In genomic region chr15:47778263-47778770, GRCh38 we compare ENCODE assay signal across 22 cellular contexts.
"Had no signal": no experiment of that assay in that cellular context is flagged by ENCODE, and none has a peak within 500 bp of the region (broad histone marks: within the 10 kb centered on the region; RNA-seq: fewer than 3 reads in every experiment).

No MANE protein-coding gene starts in this region.

- H3K36me3 ChIP-seq: brain microvascular endothelial cell, cardiac muscle cell had no signal

- H3K4me1 Mint-ChIP-seq: activated B cell treated with CpG ODN at 0.5 μM for 24 hours; activated CD4-positive, alpha-beta memory T cell treated with anti-CD3 and anti-CD28 coated beads, Interleukin-2, amount 10 ng/mL, durations not matched to agents 7 days and 5 days; activated T-helper 17 cell treated with anti-CD3 and anti-CD28 coated beads, Interleukin-2, amount 50 U/mL, for 72 hours; T-helper 17 cell had no signal

- H3K27me3 ChIP-seq: brain microvascular endothelial cell, cardiac muscle cell had no signal

- H3K4me3 ChIP-seq: cardiac muscle cell, PC-9 had no signal

- H3K27ac Mint-ChIP-seq: activated B cell treated with CpG ODN at 0.5 μM for 24 hours; activated CD4-positive, alpha-beta memory T cell treated with anti-CD3 and anti-CD28 coated beads, Interleukin-2, amount 10 ng/mL, durations not matched to agents 7 days and 5 days; activated naive CD4-positive, alpha-beta T cell treated with anti-CD3 and anti-CD28 coated beads for 36 hours; activated naive CD8-positive, alpha-beta T cell; activated T-helper 17 cell treated with anti-CD3 and anti-CD28 coated beads, Interleukin-2, amount 50 U/mL, for 72 hours; T-helper 17 cell had no signal

- H3K4me3 Mint-ChIP-seq: activated B cell treated with CpG ODN at 0.5 μM for 24 hours; activated CD4-positive, alpha-beta memory T cell treated with anti-CD3 and anti-CD28 coated beads, Interleukin-2, amount 10 ng/mL, durations not matched to agents 7 days and 5 days; activated naive CD4-positive, alpha-beta T cell treated with anti-CD3 and anti-CD28 coated beads for 36 hours; activated naive CD8-positive, alpha-beta T cell; activated T-helper 17 cell treated with anti-CD3 and anti-CD28 coated beads, Interleukin-2, amount 50 U/mL, for 72 hours; T-helper 17 cell had no signal

- H3K9me3 Mint-ChIP-seq: activated B cell treated with CpG ODN at 0.5 μM for 24 hours; activated CD4-positive, alpha-beta memory T cell treated with anti-CD3 and anti-CD28 coated beads, Interleukin-2, amount 10 ng/mL, durations not matched to agents 7 days and 5 days; activated naive CD4-positive, alpha-beta T cell treated with anti-CD3 and anti-CD28 coated beads for 36 hours; activated T-helper 17 cell treated with anti-CD3 and anti-CD28 coated beads, Interleukin-2, amount 50 U/mL, for 72 hours had no signal

- ATAC-seq: activated T-helper 17 cell treated with anti-CD3 and anti-CD28 coated beads, Interleukin-2, amount 50 U/mL, for 72 hours; T-helper 17 cell had no signal

- H3K27me3 Mint-ChIP-seq: activated B cell treated with CpG ODN at 0.5 μM for 24 hours; activated CD4-positive, alpha-beta memory T cell treated with anti-CD3 and anti-CD28 coated beads, Interleukin-2, amount 10 ng/mL, durations not matched to agents 7 days and 5 days; T-helper 17 cell had no signal

- H3K27ac ChIP-seq: brain microvascular endothelial cell, cardiac muscle cell, PC-9 had no signal

- DNase-seq: activated B cell treated with CpG ODN at 0.5 μM for 24 hours; activated CD4-positive, alpha-beta memory T cell treated with anti-CD3 and anti-CD28 coated beads, Interleukin-2, amount 10 ng/mL, durations not matched to agents 7 days and 5 days; activated CD4-positive, alpha-beta T cell treated with anti-CD3 and anti-CD28 coated beads, Interleukin-2, amount 50 U/mL, for 1 hour; activated gamma-delta T cell; activated naive CD4-positive, alpha-beta T cell treated with anti-CD3 and anti-CD28 coated beads for 36 hours; activated T-cell treated with anti-CD3 and anti-CD28 coated beads for 4 hours; activated T-cell treated with anti-CD3 and anti-CD28 coated beads, Interleukin-2, amount 50 U/mL, for 48 hours; amygdala; brain microvascular endothelial cell; MM.1S; NCI-H1436; NCI-H1694 treated with DMSO at 0.1 percent for 48 hours; NCI-H2029 treated with DMSO at 0.1 percent for 48 hours; NCI-H510A; NCI-H526 treated with DMSO at 0.1 percent for 48 hours; PC-9; SHP77 treated with DMSO at 0.1 percent for 48 hours; T-helper 17 cell; T-helper 9 cell had no signal

- H3K36me3 Mint-ChIP-seq: activated naive CD8-positive, alpha-beta T cell had no signal
